8 cellular contexts compared by ENCODE assay signal in the genomic region with DNA sequence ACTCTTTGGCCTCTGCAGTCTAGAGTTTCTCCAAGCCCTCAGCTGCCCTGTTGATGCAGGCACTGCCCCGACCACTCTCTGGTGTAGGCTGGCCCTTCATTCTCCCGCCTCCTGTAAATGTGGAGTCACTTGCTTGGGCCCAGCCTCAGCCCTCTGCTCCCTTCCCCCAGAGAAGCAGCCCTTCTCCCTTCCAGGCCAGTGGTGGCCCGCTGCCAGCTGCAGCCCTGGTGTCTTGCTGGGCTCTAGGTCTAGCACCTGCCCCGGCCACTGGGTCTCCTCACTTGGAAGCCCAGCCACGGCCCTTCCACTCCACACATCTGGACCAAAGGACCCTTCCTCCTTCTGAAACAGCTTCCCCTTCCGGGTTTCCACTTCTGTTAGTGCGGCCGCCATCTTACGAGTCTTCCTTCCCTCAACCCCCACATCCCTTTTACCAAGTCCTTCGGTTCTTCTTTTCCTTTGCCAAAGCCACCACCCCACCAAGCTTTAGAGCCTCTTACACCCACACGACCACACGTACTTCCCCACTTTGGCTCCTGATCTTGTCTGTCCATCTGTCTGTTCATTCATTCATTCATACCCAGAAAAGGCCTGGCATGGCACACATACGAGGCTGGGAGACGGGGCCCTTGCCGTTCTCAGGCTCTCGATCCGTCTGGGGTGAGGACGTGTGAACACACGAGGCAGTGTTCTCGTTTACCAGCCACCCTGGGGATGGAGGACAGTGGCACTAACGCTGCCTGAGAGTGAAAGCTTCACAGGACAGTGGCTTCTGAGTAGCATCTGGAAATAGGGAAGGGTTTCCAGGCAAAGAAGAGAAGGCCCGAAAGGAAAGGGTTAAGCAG.
A peak's percentile ranks its signal among the peaks of the same experiment; 100 is the strongest.
DNase-seq lines count a peak whose midpoint lies in the region; TF ChIP-seq lines count a peak whose summit lies in the region.

No MANE protein-coding gene starts in this region.

- no peak for TF ChIP-seq CTCF in tibial artery (IDR thresholded peaks at IDR 0.05)
- no peak for TF ChIP-seq CTCF in testis (IDR thresholded peaks at IDR 0.05)

- no peaks in the 10 kb centered on the region for H3K9me3 ChIP-seq in tibial artery
- H3K9me3 ChIP-seq in testis, result no peaks in the 10 kb centered on the region

- POLR2A ChIA-PET in activated CD4-positive, alpha-beta T cell treated with anti-CD3 and anti-CD28 coated beads, Interleukin-2, amount 10 ng/mL, durations not matched to agents 7 days and 5 days (lab: Charles Lee), result no interaction called here

- H3K4me1 ChIP-seq in tibial artery (peaks cover 15 to 80% (median 57%) of the 10 kb centered on the region in 4 donors), testis (peaks cover 31% of the 10 kb centered on the region)

- H3K27ac ChIP-seq in tibial artery (peak overlapping the region; percentile 99 to 100), testis (peak overlapping the region in 1 of 2 donors; percentile 53)

- H3K36me3 Mint-ChIP-seq in activated CD4-positive, alpha-beta T cell treated with anti-CD3 and anti-CD28 coated beads, Interleukin-2, amount 10 ng/mL, durations not matched to agents 7 days and 5 days (ENCODE audit: low read depth), result peaks cover 6% of the 10 kb centered on the region

- DNase-seq in activated CD4-positive, alpha-beta T cell treated with anti-CD3 and anti-CD28 coated beads, Interleukin-2, amount 10 ng/mL, durations not matched to agents 7 days and 5 days, result no peak
- no peak for DNase-seq in activated CD4-positive, alpha-beta T cell treated with anti-CD3 and anti-CD28 coated beads for 1 hour
- DNase-seq in UCSD-AML1 (lab: John Stamatoyannopoulos, UW; ENCODE audit: unreplicated experiment) (peak; percentile 75), kidney tubule cell (ENCODE audit: low spot score) (peak; percentile 86), tibial artery (no peak), A172 (ENCODE audit: low spot score) (no peak), testis (no peak)
- no peak for DNase-seq in effector CD4-positive, alpha-beta T cell

- H3K4me3 Mint-ChIP-seq in activated CD4-positive, alpha-beta T cell treated with anti-CD3 and anti-CD28 coated beads, Interleukin-2, amount 10 ng/mL, durations not matched to agents 7 days and 5 days, result peak overlapping the region; percentile 31

- no peak overlapping the region for H3K4me3 ChIP-seq in tibial artery
- H3K4me3 ChIP-seq in testis, result no peak overlapping the region

- intact Hi-C loops in tibial artery (cut with DNase I; ENCODE audit: low total_unique reads) (no loop called here), testis (cut with DNase I; ENCODE audit: low total_unique reads) (no loop called here)

- CTCF ChIA-PET in activated CD4-positive, alpha-beta T cell treated with anti-CD3 and anti-CD28 coated beads, Interleukin-2, amount 10 ng/mL, durations not matched to agents 7 days and 5 days (lab: Charles Lee), result interaction anchor here (2.4 kb wide), 1 partner anchor 10 kb away, joined by 8 read pairs; no protein-coding TSS in a partner anchor

- no peaks in the 10 kb centered on the region for H3K36me3 ChIP-seq in tibial artery
- H3K36me3 ChIP-seq in testis (ENCODE audit: low read depth, missing control alignments), result no peaks in the 10 kb centered on the region

- WGBS in testis, 2 donors, result 78 to 85% methylated on average over 22 of the region's 22 CpGs

- no peaks in the 10 kb centered on the region for H3K27me3 Mint-ChIP-seq in activated CD4-positive, alpha-beta T cell treated with anti-CD3 and anti-CD28 coated beads, Interleukin-2, amount 10 ng/mL, durations not matched to agents 7 days and 5 days

- H3K27ac Mint-ChIP-seq in activated CD4-positive, alpha-beta T cell treated with anti-CD3 and anti-CD28 coated beads, Interleukin-2, amount 10 ng/mL, durations not matched to agents 7 days and 5 days, result peak overlapping the region; percentile 80

- H3K9me3 Mint-ChIP-seq in activated CD4-positive, alpha-beta T cell treated with anti-CD3 and anti-CD28 coated beads, Interleukin-2, amount 10 ng/mL, durations not matched to agents 7 days and 5 days, result no peaks in the 10 kb centered on the region

- TF ChIP-seq POLR2A in testis (IDR thresholded peaks at IDR 0.05), result no peak

- peaks cover 60% of the 10 kb centered on the region for H3K4me1 Mint-ChIP-seq in activated CD4-positive, alpha-beta T cell treated with anti-CD3 and anti-CD28 coated beads, Interleukin-2, amount 10 ng/mL, durations not matched to agents 7 days and 5 days

- no peaks in the 10 kb centered on the region for H3K27me3 ChIP-seq in tibial artery
- H3K27me3 ChIP-seq in testis, result no peaks in the 10 kb centered on the region

Comparison
In these comparisons a context has a peak if more than half of its experiments do, and no peak if none do; other contexts are left out.
1. DNase-seq: peak in UCSD-AML1 (single experiment) and kidney tubule cell (single experiment); none in activated CD4-positive, alpha-beta T cell treated with anti-CD3 and anti-CD28 coated beads, Interleukin-2, amount 10 ng/mL, durations not matched to agents 7 days and 5 days (single experiment), activated CD4-positive, alpha-beta T cell treated with anti-CD3 and anti-CD28 coated beads for 1 hour (single experiment), tibial artery (0 of 2), A172 (single experiment), testis (single experiment) and effector CD4-positive, alpha-beta T cell (single experiment).